In the genomic region with DNA sequence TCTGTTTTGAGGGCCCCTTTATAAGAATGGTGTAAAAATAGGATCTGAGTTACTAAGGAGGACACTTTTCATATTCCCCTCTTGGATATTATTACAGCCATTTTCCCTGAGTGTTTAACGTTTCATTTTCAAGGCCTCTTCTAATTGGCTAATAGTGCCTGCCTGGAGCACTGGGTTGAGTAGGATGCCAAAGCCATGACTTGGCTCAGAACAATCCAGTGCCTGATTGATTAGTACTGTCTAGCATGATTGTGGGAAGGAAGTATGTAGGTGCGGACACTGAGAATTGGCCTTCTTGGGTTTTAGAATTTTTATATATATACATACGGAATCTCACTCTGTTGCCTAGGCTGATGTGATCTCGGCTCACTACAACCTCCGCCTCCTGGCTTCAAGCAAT, we compare ENCODE assay signal across 1 cellular context.
TF ChIP-seq lines count a peak whose summit lies in the region.

No MANE protein-coding gene starts in this region.

TF ChIP-seq in H1, 55 proteins besides CTCF, POLR2A, EP300 and RAD21:
- no peak for TF ChIP-seq KDM1A (IDR thresholded peaks at IDR 0.05; ENCODE audit: borderline replicate concordance, low read length)
- no peak for TF ChIP-seq POLR2AphosphoS5 (IDR thresholded peaks at IDR 0.05; ENCODE audit: low read depth, low read length)
- TF ChIP-seq, protein P1, sequence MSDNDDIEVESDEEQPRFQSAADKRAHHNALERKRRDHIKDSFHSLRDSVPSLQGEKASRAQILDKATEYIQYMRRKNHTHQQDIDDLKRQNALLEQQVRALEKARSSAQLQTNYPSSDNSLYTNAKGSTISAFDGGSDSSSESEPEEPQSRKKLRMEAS (IDR thresholded peaks at IDR 0.05), result no peak
- no peak for TF ChIP-seq EZH2 (IDR thresholded peaks at IDR 0.05; ENCODE audit: low read depth, low read length, severe bottlenecking)
- no peak for TF ChIP-seq CBX5 (IDR thresholded peaks at IDR 0.05; ENCODE audit: low read depth, low read length)
- TF ChIP-seq POU5F1 (IDR thresholded peaks at IDR 0.05; ENCODE audit: low read depth, low read length), result no peak
- TF ChIP-seq CREB1 (IDR thresholded peaks at IDR 0.05), result no peak
- TF ChIP-seq RFX5 (IDR thresholded peaks at IDR 0.05; ENCODE audit: borderline replicate concordance, low read depth, low read length), result no peak
- TF ChIP-seq CEBPB (IDR thresholded peaks at IDR 0.05; ENCODE audit: low read depth, low read length), result no peak
- no peak for TF ChIP-seq RNF2 (IDR thresholded peaks at IDR 0.05; ENCODE audit: borderline replicate concordance, low read depth, low read length, missing control alignments, poor library complexity, severe bottlenecking)
- no peak for TF ChIP-seq KDM5A (IDR thresholded peaks at IDR 0.05; ENCODE audit: low read length)
- no peak for TF ChIP-seq TEAD4 (IDR thresholded peaks at IDR 0.05; ENCODE audit: low read depth, low read length)
- no peak for TF ChIP-seq JUN (IDR thresholded peaks at IDR 0.05; ENCODE audit: low read depth, low read length)
- TF ChIP-seq TAF1 (IDR thresholded peaks at IDR 0.05; ENCODE audit: low read depth, low read length), result no peak
